19 cellular contexts compared by ENCODE assay signal in the genomic region with DNA sequence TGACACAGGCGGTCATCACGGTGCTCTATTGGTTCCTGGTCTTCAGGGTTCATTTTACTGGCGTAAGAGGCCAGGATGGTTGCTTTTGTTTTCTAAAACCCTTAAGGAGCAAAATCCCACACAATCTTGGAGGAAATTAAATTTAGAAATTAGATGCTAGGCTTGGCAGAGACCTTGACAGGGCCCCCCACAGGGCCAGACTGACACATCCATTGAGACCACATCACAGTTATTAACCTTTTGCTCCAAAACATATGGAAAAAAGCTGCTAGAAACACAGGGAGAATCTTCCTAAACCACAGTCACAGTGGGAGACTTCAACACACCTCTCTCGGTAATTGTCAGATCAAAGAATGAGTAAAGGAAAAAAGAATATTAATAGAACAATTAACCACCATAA. TPM values are rescaled to one million over a fixed set of nuclear protein-coding genes. Genes with fewer than 3 reads are reported as not detected.
"Had no signal": no experiment of that assay in that cellular context is flagged by ENCODE, and none has a peak within 500 bp of the region (broad histone marks: within the 10 kb centered on the region; RNA-seq: fewer than 3 reads in every experiment).

No MANE protein-coding gene starts in this region.

- DNase-seq: dermis blood vessel endothelial cell; effector memory CD4-positive, alpha-beta T cell; hypothalamus; mammary epithelial cell; naive thymus-derived CD8-positive, alpha-beta T cell; nephron progenitor cell; right lobe of liver; small intestine; stimulated activated CD4-positive, alpha-beta T cell treated with anti-CD3 and anti-CD28 coated beads, Interleukin-15, amount 100 ng/mL, for 24 hours; stimulated activated CD4-positive, alpha-beta T cell treated with anti-CD3 and anti-CD28 coated beads, Interleukin-2, amount 100 ng/mL, for 48 hours; stimulated activated naive CD4-positive, alpha-beta T cell; stimulated activated naive CD8-positive, alpha-beta T cell treated with anti-CD3 and anti-CD28 coated beads, Interleukin-15, amount 100 ng/mL, for 72 hours; thyroid gland had no signal

- H3K4me1 ChIP-seq: parathyroid adenoma, right lobe of liver, thyroid gland had no signal

- H3K36me3 Mint-ChIP-seq: naive thymus-derived CD8-positive, alpha-beta T cell had no signal

- H3K27ac ChIP-seq: coronary artery, neutrophil, parathyroid adenoma, right lobe of liver, thyroid gland had no signal

- H3K9me3 ChIP-seq: neutrophil, right lobe of liver, thyroid gland had no signal

- H3K27ac Mint-ChIP-seq: naive thymus-derived CD8-positive, alpha-beta T cell; nephron progenitor cell; progenitor cell of endocrine pancreas; stimulated activated naive CD8-positive, alpha-beta T cell treated with anti-CD3 and anti-CD28 coated beads, Interleukin-15, amount 100 ng/mL, for 72 hours had no signal

- H3K4me3 ChIP-seq: coronary artery, right lobe of liver, thyroid gland had no signal

- H3K9ac ChIP-seq: parathyroid adenoma had no signal

- ATAC-seq: left lobe of liver; naive thymus-derived CD8-positive, alpha-beta T cell; right lobe of liver; stimulated activated naive CD8-positive, alpha-beta T cell treated with anti-CD3 and anti-CD28 coated beads, Interleukin-15, amount 100 ng/mL, for 72 hours had no signal

- H3K79me2 ChIP-seq: parathyroid adenoma had no signal

- H3K36me3 ChIP-seq: neutrophil, right lobe of liver, thyroid gland had no signal

- H3K27me3 ChIP-seq: right lobe of liver, thyroid gland had no signal

- H3K4me3 Mint-ChIP-seq: naive thymus-derived CD8-positive, alpha-beta T cell; nephron progenitor cell; stimulated activated naive CD8-positive, alpha-beta T cell treated with anti-CD3 and anti-CD28 coated beads, Interleukin-15, amount 100 ng/mL, for 72 hours had no signal

RNA-seq across cellular contexts. Expression of gene TMEM179, which starts 40.1 kb away (rescaled TPM):
- polyA plus RNA-seq: keratinocyte; mammary epithelial cell; naive thymus-derived CD8-positive, alpha-beta T cell had no signal
